ENCODE assay signal across 29 cellular contexts in genomic region chr1:171090604-171091003, GRCh38. TPM values are rescaled to one million over a fixed set of nuclear protein-coding genes. Genes with fewer than 3 reads are reported as not detected.
"Had no signal": no experiment of that assay in that cellular context is flagged by ENCODE, and none has a peak within 500 bp of the region (broad histone marks: within the 10 kb centered on the region; RNA-seq: fewer than 3 reads in every experiment).

Gene FMO3 (plus strand): TSS chr1:171090905. CDS start chr1:171092659, 1,754 bp downstream.

- H3K27ac ChIP-seq: body of pancreas, colonic mucosa, gastrocnemius medialis, hepatocyte, neural progenitor cell, right atrium auricular region, spleen, tibial nerve, uterus had no signal

- H3K4me2 ChIP-seq: hepatocyte, neural progenitor cell had no signal

- H2AFZ ChIP-seq: hepatocyte, neural progenitor cell had no signal

- H3K36me3 ChIP-seq: colonic mucosa, gastrocnemius medialis, neural progenitor cell, right atrium auricular region, spleen, tibial nerve, uterus had no signal

- H3K4me3 ChIP-seq: body of pancreas, colonic mucosa, gastrocnemius medialis, hepatocyte, lung, neural progenitor cell, right atrium auricular region, spleen, tibial nerve, uterus had no signal

- H3K9me3 ChIP-seq: body of pancreas, colonic mucosa, gastrocnemius medialis, right atrium auricular region, spleen, tibial nerve, uterus had no signal

- H3K27me3 ChIP-seq: body of pancreas, colonic mucosa, gastrocnemius medialis, hepatocyte, neural progenitor cell, right atrium auricular region, spleen, tibial nerve, uterus had no signal

- H3K9ac ChIP-seq: neural progenitor cell had no signal

- H3K4me1 ChIP-seq: body of pancreas, colonic mucosa, gastrocnemius medialis, neural progenitor cell, spleen, tibial nerve, uterus had no signal

- DNase-seq: activated CD4-positive, alpha-beta T cell treated with anti-CD3 and anti-CD28 coated beads for 36 hours; activated CD4-positive, alpha-beta T cell treated with anti-CD3 and anti-CD28 coated beads, Interleukin-2, amount 50 U/mL, for 4 hours; activated CD4-positive, CD25-positive, alpha-beta regulatory T cell; activated CD8-positive, alpha-beta memory T cell treated with anti-CD3 and anti-CD28 coated beads for 24 hours; activated effector memory CD4-positive, alpha-beta T cell treated with Interleukin-2 at 50 U/mL for 16 hours; activated naive CD4-positive, alpha-beta T cell treated with Interleukin-2 at 50 U/mL for 16 hours; aorta; body of pancreas; cerebellar nuclear complex; colonic mucosa; effector memory CD4-positive, alpha-beta T cell; gastrocnemius medialis; islet precursor cell; left cardiac atrium; mesendoderm; natural killer cell; occipital lobe; spleen; stimulated activated naive CD4-positive, alpha-beta T cell; T-helper 1 cell; uterus had no signal

- H3K79me2 ChIP-seq: hepatocyte had no signal

- ATAC-seq: activated CD4-positive, alpha-beta T cell treated with anti-CD3 and anti-CD28 coated beads for 36 hours; body of pancreas; gastrocnemius medialis; left cardiac atrium; natural killer cell had no signal

RNA-seq across cellular contexts. Expression of gene FMO3, which starts in this region (rescaled TPM):
- total RNA-seq: activated CD4-positive, alpha-beta T cell treated with anti-CD3 and anti-CD28 coated beads for 36 hours; epithelial cell of proximal tubule; mononuclear cell; natural killer cell; occipital lobe; pulmonary artery endothelial cell had no signal
